Comparison of ENCODE assay signal across 1 cellular context in the genomic region with DNA sequence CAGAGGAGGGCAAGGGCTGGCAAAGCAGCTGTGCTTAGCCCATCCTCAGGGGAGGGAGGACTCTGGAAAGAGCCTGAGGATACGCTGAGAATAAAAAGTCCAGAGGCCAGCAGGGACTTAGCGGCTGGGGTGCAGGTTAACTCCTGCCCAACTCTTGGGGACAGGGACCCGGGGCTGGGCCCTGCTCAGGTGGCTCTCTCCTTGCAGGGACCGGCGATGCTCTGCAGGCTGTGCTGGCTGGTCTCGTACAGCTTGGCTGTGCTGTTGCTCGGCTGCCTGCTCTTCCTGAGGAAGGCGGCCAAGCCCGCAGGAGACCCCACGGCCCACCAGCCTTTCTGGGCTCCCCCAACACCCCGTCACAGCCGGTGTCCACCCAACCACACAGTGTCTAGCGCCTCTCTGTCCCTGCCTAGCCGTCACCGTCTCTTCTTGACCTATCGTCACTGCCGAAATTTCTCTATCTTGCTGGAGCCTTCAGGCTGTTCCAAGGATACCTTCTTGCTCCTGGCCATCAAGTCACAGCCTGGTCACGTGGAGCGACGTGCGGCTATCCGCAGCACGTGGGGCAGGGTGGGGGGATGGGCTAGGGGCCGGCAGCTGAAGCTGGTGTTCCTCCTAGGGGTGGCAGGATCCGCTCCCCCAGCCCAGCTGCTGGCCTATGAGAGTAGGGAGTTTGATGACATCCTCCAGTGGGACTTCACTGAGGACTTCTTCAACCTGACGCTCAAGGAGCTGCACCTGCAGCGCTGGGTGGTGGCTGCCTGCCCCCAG.
TF ChIP-seq lines count a peak whose summit lies in the region.

No MANE protein-coding gene starts in this region.

TF ChIP-seq in K562, 482 proteins besides CTCF, POLR2A, EP300 and RAD21 (continued from another document):
- TF ChIP-seq MBD2 (IDR thresholded peaks at IDR 0.05; ENCODE audit: borderline replicate concordance, low read depth) (no peak), ZBTB33 (CRISPR knock-in tag; IDR thresholded peaks at IDR 0.05) (0 out of 2 replicates have a peak, but pooled peaks have one; percentile 69), SAP30 (IDR thresholded peaks at IDR 0.05; ENCODE audit: borderline replicate concordance, insufficient read depth, low read depth, low read length, poor library complexity, severe bottlenecking) (no peak), ZNF282 (CRISPR knock-in tag; IDR thresholded peaks at IDR 0.05) (no peak), ZBTB26 (CRISPR knock-in tag; IDR thresholded peaks at IDR 0.05) (no peak), TOE1 (IDR thresholded peaks at IDR 0.05; ENCODE audit: borderline replicate concordance) (no peak), TOE1 (CRISPR knock-in tag; IDR thresholded peaks at IDR 0.05; ENCODE audit: borderline replicate concordance, low read depth) (no peak), ZBTB7A (IDR thresholded peaks at IDR 0.05; ENCODE audit: borderline replicate concordance, control insufficient read depth, low read depth, low read length) (peak; percentile 43; the same call in 1 of the 2 replicates), ZNF785 (CRISPR knock-in tag; IDR thresholded peaks at IDR 0.05) (no peak), HDAC3 (IDR thresholded peaks at IDR 0.05; ENCODE audit: borderline replicate concordance, partially characterized antibody) (no peak), E2F1 (CRISPR knock-in tag; IDR thresholded peaks at IDR 0.05) (no peak), BRD9 (IDR thresholded peaks at IDR 0.05; ENCODE audit: low read depth, partially characterized antibody) (no peak), BCL6 (CRISPR knock-in tag; IDR thresholded peaks at IDR 0.05) (no peak)
- TF ChIP-seq, protein P1, sequence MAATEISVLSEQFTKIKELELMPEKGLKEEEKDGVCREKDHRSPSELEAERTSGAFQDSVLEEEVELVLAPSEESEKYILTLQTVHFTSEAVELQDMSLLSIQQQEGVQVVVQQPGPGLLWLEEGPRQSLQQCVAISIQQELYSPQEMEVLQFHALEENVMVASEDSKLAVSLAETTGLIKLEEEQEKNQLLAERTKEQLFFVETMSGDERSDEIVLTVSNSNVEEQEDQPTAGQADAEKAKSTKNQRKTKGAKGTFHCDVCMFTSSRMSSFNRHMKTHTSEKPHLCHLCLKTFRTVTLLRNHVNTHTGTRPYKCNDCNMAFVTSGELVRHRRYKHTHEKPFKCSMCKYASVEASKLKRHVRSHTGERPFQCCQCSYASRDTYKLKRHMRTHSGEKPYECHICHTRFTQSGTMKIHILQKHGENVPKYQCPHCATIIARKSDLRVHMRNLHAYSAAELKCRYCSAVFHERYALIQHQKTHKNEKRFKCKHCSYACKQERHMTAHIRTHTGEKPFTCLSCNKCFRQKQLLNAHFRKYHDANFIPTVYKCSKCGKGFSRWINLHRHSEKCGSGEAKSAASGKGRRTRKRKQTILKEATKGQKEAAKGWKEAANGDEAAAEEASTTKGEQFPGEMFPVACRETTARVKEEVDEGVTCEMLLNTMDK (IDR thresholded peaks at IDR 0.05; ENCODE audit: borderline replicate concordance, insufficient read depth, low read depth, low read length, poor library complexity, severe bottlenecking): no peak
